ENCODE assay signal across 25 cellular contexts in genomic region chr22:27629908-27630733, GRCh38.
DNase-seq lines count a peak whose midpoint lies in the region; ATAC-seq, FAIRE-seq and TF ChIP-seq lines count a peak whose summit lies in the region.
"Had no signal": no experiment of that assay in that cellular context is flagged by ENCODE, and none has a peak within 500 bp of the region (broad histone marks: within the 10 kb centered on the region; RNA-seq: fewer than 3 reads in every experiment).

No MANE protein-coding gene starts in this region.

- H3K27me3 Mint-ChIP-seq in nephron progenitor cell (ENCODE audit: low read depth, poor library complexity): peaks cover 36% of the 10 kb centered on the region

- H3K36me3 Mint-ChIP-seq in nephron progenitor cell (ENCODE audit: low read depth): peaks cover 5% of the 10 kb centered on the region
- H3K36me3 Mint-ChIP-seq: CD8-positive, alpha-beta T cell had no signal

- H3K27me3 ChIP-seq in K562 (ENCODE audit: control insufficient read depth in 2 of 2, insufficient read depth in 2 of 2, low read length in 2 of 2): peaks cover 2 to 15% of the 10 kb centered on the region in 2 experiments; a peak in 4 of 5 replicates

- no peaks in the 10 kb centered on the region; the same call in 1 of the 2 replicates for H4K20me1 ChIP-seq in K562 (replicated peaks; ENCODE audit: control insufficient read depth, insufficient read depth, low read length)

- 30% methylated on average over 7 of the region's 21 CpGs for WGBS in K562 (ENCODE audit: insufficient coverage, low coverage, missing lambda C conversion rate)

- in situ Hi-C loops in K562 (cut with MboI): no loop called here

- no peak overlapping the region for H2AFZ ChIP-seq in K562 (ENCODE audit: low read depth, low read length)

- H3K27ac ChIP-seq in K562 (ENCODE audit: extremely low read depth, low read depth, low read length): no peak overlapping the region
- H3K27ac ChIP-seq: 22Rv1, RWPE1, SK-N-MC had no signal

- H3K9me1 ChIP-seq in K562 (ENCODE audit: control insufficient read depth, insufficient read depth, low read length): no peaks in the 10 kb centered on the region

- no peak overlapping the region for H3K4me3 ChIP-seq in K562
- H3K4me3 ChIP-seq: SK-N-MC had no signal

- no peak overlapping the region for H3K27ac Mint-ChIP-seq in nephron progenitor cell
- H3K27ac Mint-ChIP-seq: CD8-positive, alpha-beta T cell; HFFc6 had no signal

- TF ChIP-seq EP300 in K562 (IDR thresholded peaks at IDR 0.05; ENCODE audit: low read length): no peak

- no peak overlapping the region for H3K9ac ChIP-seq in K562 (ENCODE audit: insufficient read depth in 1 of 2, low read depth in 2 of 2, low read length in 2 of 2)

- ATAC-seq in K562: no peak
- ATAC-seq: CD8-positive, alpha-beta T cell had no signal

- peaks cover 31% of the 10 kb centered on the region for H3K4me1 Mint-ChIP-seq in nephron progenitor cell

- TF ChIP-seq CTCF in K562 (IDR thresholded peaks at IDR 0.05 in 2 of 3, conservative IDR thresholded peaks at IDR 0.05 in 1 of 3; ENCODE audit: insufficient read depth in 2 of 3, low read depth in 1 of 3, low read length in 3 of 3): no peak
- TF ChIP-seq CTCF in nephron progenitor cell (IDR thresholded peaks at IDR 0.05): no peak

- no peak for TF ChIP-seq POLR2A in K562 (conservative IDR thresholded peaks at IDR 0.05)

- no peak overlapping the region for H3K4me3 Mint-ChIP-seq in nephron progenitor cell
- H3K4me3 Mint-ChIP-seq: CD8-positive, alpha-beta T cell; H9; HFFc6 had no signal

- peaks cover 19% of the 10 kb centered on the region for H3K9me3 Mint-ChIP-seq in nephron progenitor cell
- H3K9me3 Mint-ChIP-seq: CD8-positive, alpha-beta T cell; HFFc6 had no signal

- FAIRE-seq in K562 (lab: Jason Lieb, UNC): no peak
- peak; percentile 20 for FAIRE-seq in urothelium cell line (lab: Jason Lieb, UNC)
- FAIRE-seq: GM19239 had no signal

- H3K79me2 ChIP-seq in K562 (ENCODE audit: control insufficient read depth, insufficient read depth, low read length): no peaks in the 10 kb centered on the region

- no peaks in the 10 kb centered on the region for H3K9me3 ChIP-seq in K562 (replicated peaks; ENCODE audit: control insufficient read depth, insufficient read depth, low read depth, low read length)

- no peaks in the 10 kb centered on the region for H3K36me3 ChIP-seq in K562 (ENCODE audit: control insufficient read depth, insufficient read depth, low read length)

- CTCF ChIA-PET in K562 (lab: Yijun Ruan, JAX; ENCODE audit: low intra/inter-chr PET ratio): no interaction called here

- DNase-seq in NCI-H82 (lab: John Stamatoyannopoulos, UW): peak; percentile 68
- no peak for DNase-seq in NCI-H82 treated with DMSO at 0.1 percent for 48 hours (lab: John Stamatoyannopoulos, UW; ENCODE audit: unreplicated experiment)
- no peak for DNase-seq in K562 (ENCODE audit: extremely low read depth in 1 of 4, low spot score in 3 of 4)
- peak; percentile 50 for DNase-seq in iPS-NIHi11 (ENCODE audit: low spot score)
- DNase-seq in urothelium cell line (ENCODE audit: low spot score): no peak
- DNase-seq in NCI-H2171 (lab: John Stamatoyannopoulos, UW): no peak
- no peak for DNase-seq in NCI-H526 treated with DMSO at 0.1 percent for 48 hours (lab: John Stamatoyannopoulos, UW)
- DNase-seq in nephron progenitor cell: no peak
- DNase-seq: C1 segment of cervical spinal cord; CD8-positive, alpha-beta T cell; DMS153; GDM1; HFFc6; KG1; NCI-H1105; NCI-H146; NCI-H2029 treated with DMSO at 0.1 percent for 48 hours; NCI-H345; SHP77 treated with DMSO at 0.1 percent for 48 hours; SW 1271 had no signal

- H3K4me2 ChIP-seq in K562 (ENCODE audit: insufficient read depth, low read length): no peak overlapping the region

- no TSS peak for BruUV-seq in K562 (replicated peaks; lab: Mats Ljungman, UMichigan)

- intact Hi-C loops in K562 (cut with micrococcal nuclease): no loop called here

- no peak for TF ChIP-seq RAD21 in K562 (CRISPR knock-in tag; conservative IDR thresholded peaks at IDR 0.05 in 1 of 2, IDR thresholded peaks at IDR 0.05 in 1 of 2)

- POLR2A ChIA-PET in K562 (lab: Yijun Ruan, JAX): interaction anchor here (0.7 kb wide), 1 partner anchor 77 kb away, joined by 4 read pairs; no protein-coding TSS in a partner anchor

- H3K4me1 ChIP-seq in K562 (replicated peaks in 1 of 2; ENCODE audit: control insufficient read depth in 2 of 2, insufficient read depth in 2 of 2, low read length in 2 of 2): peaks cover 0 to 9% of the 10 kb centered on the region in 2 experiments; a peak in 3 of 5 replicates

TF ChIP-seq in K562, 482 proteins besides CTCF, POLR2A, EP300 and RAD21:
- TF ChIP-seq BCOR (IDR thresholded peaks at IDR 0.05) (peak; percentile 43; the same call in 1 of the 2 replicates), ZNF561 (CRISPR knock-in tag; conservative IDR thresholded peaks at IDR 0.05) (no peak), RBM25 (IDR thresholded peaks at IDR 0.05; ENCODE audit: low read depth, low read length, severe bottlenecking) (peak; percentile 64)
TF ChIP-seq in K562: peak in this region for 2.

Comparison
In these comparisons a context has a peak if more than half of its experiments do, and no peak if none do; other contexts are left out.
1. DNase-seq: peak in NCI-H82 (single experiment) and iPS-NIHi11 (single experiment); none in NCI-H82 treated with DMSO at 0.1 percent for 48 hours (single experiment), K562 (0 of 4), urothelium cell line (single experiment), NCI-H2171 (single experiment), NCI-H526 treated with DMSO at 0.1 percent for 48 hours (single experiment) and nephron progenitor cell (single experiment).